1 cellular context compared by ENCODE assay signal in the genomic region with DNA sequence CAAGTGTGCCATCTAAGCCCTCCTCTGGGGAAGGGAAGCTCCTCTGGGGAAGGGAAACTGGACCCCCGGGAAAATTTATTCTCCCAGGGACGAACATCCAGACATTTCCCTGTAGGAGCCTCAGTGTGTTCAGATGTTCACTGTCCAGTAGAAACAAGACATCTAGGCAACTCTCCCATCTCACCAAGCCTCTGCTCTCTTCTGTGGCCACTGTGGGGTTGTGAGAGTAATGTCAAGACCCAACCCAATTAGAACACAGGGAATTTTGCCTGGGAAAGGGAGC.
TF ChIP-seq lines count a peak whose summit lies in the region.

No MANE protein-coding gene starts in this region.

TF ChIP-seq in WTC11, 78 proteins besides CTCF, POLR2A, EP300 and RAD21 (continued from another document):
- no peak for TF ChIP-seq ZNF121 (CRISPR knock-in tag; IDR thresholded peaks at IDR 0.05)
- TF ChIP-seq CREM (CRISPR knock-in tag; IDR thresholded peaks at IDR 0.05) = no peak
- TF ChIP-seq FOXJ3 (CRISPR knock-in tag; IDR thresholded peaks at IDR 0.05; ENCODE audit: borderline replicate concordance) = no peak
- TF ChIP-seq, protein P1, sequence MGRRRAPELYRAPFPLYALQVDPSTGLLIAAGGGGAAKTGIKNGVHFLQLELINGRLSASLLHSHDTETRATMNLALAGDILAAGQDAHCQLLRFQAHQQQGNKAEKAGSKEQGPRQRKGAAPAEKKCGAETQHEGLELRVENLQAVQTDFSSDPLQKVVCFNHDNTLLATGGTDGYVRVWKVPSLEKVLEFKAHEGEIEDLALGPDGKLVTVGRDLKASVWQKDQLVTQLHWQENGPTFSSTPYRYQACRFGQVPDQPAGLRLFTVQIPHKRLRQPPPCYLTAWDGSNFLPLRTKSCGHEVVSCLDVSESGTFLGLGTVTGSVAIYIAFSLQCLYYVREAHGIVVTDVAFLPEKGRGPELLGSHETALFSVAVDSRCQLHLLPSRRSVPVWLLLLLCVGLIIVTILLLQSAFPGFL (CRISPR knock-in tag; IDR thresholded peaks at IDR 0.05; ENCODE audit: borderline replicate concordance) = no peak
- no peak for TF ChIP-seq ZNF219 (CRISPR knock-in tag; IDR thresholded peaks at IDR 0.05; ENCODE audit: borderline replicate concordance)
- TF ChIP-seq TP53 (CRISPR knock-in tag; IDR thresholded peaks at IDR 0.05) = no peak
